Comparison of ENCODE assay signal across 13 cellular contexts in genomic region chr9:12604154-12604825, GRCh38.
DNase-seq lines count a peak whose midpoint lies in the region; ATAC-seq, FAIRE-seq and TF ChIP-seq lines count a peak whose summit lies in the region.
"Had no signal": no experiment of that assay in that cellular context is flagged by ENCODE, and none has a peak within 500 bp of the region (broad histone marks: within the 10 kb centered on the region; RNA-seq: fewer than 3 reads in every experiment).

No MANE protein-coding gene starts in this region.

- DNase-seq in GM04504 (ENCODE audit: low read depth) (peak; percentile 13), NB4 (ENCODE audit: low read depth) (peak; percentile 31), endothelial cell of umbilical vein (ENCODE audit: low read depth, low spot score) (no peak), myocyte (ENCODE audit: low read depth) (peak; percentile 22)
- DNase-seq in effector memory CD8-positive, alpha-beta T cell = no peak
- no peak for DNase-seq in CD4-positive, alpha-beta T cell
- DNase-seq: DMS79 had no signal

- H3K4me3 ChIP-seq in NB4 (ENCODE audit: low read depth, low read length) (no peak overlapping the region), endothelial cell of umbilical vein (replicated peaks in 1 of 3; ENCODE audit: insufficient read depth in 1 of 3, low read depth in 1 of 3, low read length in 3 of 3) (no peak overlapping the region)
- H3K4me3 ChIP-seq: neural progenitor cell had no signal

- TF ChIP-seq POLR2A in NB4 (IDR thresholded peaks at IDR 0.05; ENCODE audit: extremely low read depth, insufficient read length) = no peak
- no peak for TF ChIP-seq POLR2A in endothelial cell of umbilical vein (IDR thresholded peaks at IDR 0.05; ENCODE audit: low read depth, low read length)

- no peak overlapping the region for H3K9ac ChIP-seq in endothelial cell of umbilical vein (replicated peaks; ENCODE audit: extremely low read depth, insufficient read depth, low read length)
- H3K9ac ChIP-seq: neural progenitor cell had no signal

- BruUV-seq in endothelial cell of umbilical vein (replicated peaks; lab: Mats Ljungman, UMichigan) = no TSS peak

- H3K4me1 Mint-ChIP-seq in effector memory CD8-positive, alpha-beta T cell (ENCODE audit: low read depth in 2 of 2) = no peaks in the 10 kb centered on the region
- H3K4me1 Mint-ChIP-seq in CD4-positive, alpha-beta T cell (ENCODE audit: low read depth) = no peaks in the 10 kb centered on the region
- H3K4me1 Mint-ChIP-seq: neural progenitor cell; stimulated activated effector memory CD8-positive, alpha-beta T cell treated with anti-CD3 and anti-CD28 coated beads, Interleukin-12 subunit alpha, Interleukin-12 subunit beta, amount 100 ng/mL, for 72 hours had no signal

- dilution Hi-C loops in endothelial cell of umbilical vein (cut with MboI; ENCODE audit: extremely low pct_ligation_motif_present, low sequenced_read_pairs) = no loop called here

- no peak for FAIRE-seq in endothelial cell of umbilical vein (lab: Jason Lieb, UNC)
- FAIRE-seq: endometrium had no signal

- H3K9me3 Mint-ChIP-seq in effector memory CD8-positive, alpha-beta T cell = no peaks in the 10 kb centered on the region
- H3K9me3 Mint-ChIP-seq in CD4-positive, alpha-beta T cell = peaks cover 7% of the 10 kb centered on the region
- H3K9me3 Mint-ChIP-seq: neural progenitor cell had no signal

- H3K27me3 ChIP-seq in endothelial cell of umbilical vein (ENCODE audit: control insufficient read depth in 2 of 2, insufficient read depth in 2 of 2, low read length in 2 of 2) = peaks cover 0 to 8% of the 10 kb centered on the region in 2 experiments
- no peaks in the 10 kb centered on the region for H3K27me3 ChIP-seq in CD4-positive, alpha-beta T cell (ENCODE audit: control insufficient read depth, insufficient read depth, low read length)
- H3K27me3 ChIP-seq: neural progenitor cell had no signal

- no peak overlapping the region for H3K27ac Mint-ChIP-seq in effector memory CD8-positive, alpha-beta T cell
- H3K27ac Mint-ChIP-seq in CD4-positive, alpha-beta T cell = no peak overlapping the region
- H3K27ac Mint-ChIP-seq: activated naive CD8-positive, alpha-beta T cell; neural progenitor cell; stimulated activated effector memory CD8-positive, alpha-beta T cell treated with anti-CD3 and anti-CD28 coated beads, Interleukin-12 subunit alpha, Interleukin-12 subunit beta, amount 100 ng/mL, for 72 hours had no signal

- no peaks in the 10 kb centered on the region for H3K9me1 ChIP-seq in endothelial cell of umbilical vein (replicated peaks; ENCODE audit: control insufficient read depth, extremely low read depth, insufficient read depth, low read length)

- no peak for TF ChIP-seq CTCF in NB4 (IDR thresholded peaks at IDR 0.05; ENCODE audit: low read depth, low read length)
- TF ChIP-seq CTCF in endothelial cell of umbilical vein (IDR thresholded peaks at IDR 0.05; ENCODE audit: extremely low read depth in 1 of 2, insufficient read depth in 1 of 2, low read depth in 1 of 2, low read length in 2 of 2) = no peak
- TF ChIP-seq CTCF in CD4-positive, alpha-beta T cell (IDR thresholded peaks at IDR 0.05) = no peak

- H3K27ac ChIP-seq in endothelial cell of umbilical vein (ENCODE audit: insufficient read depth, low read depth, low read length) = no peak overlapping the region
- no peak overlapping the region for H3K27ac ChIP-seq in CD4-positive, alpha-beta T cell (ENCODE audit: low read depth, low read length)
- H3K27ac ChIP-seq: neural progenitor cell had no signal

- H3K4me3 Mint-ChIP-seq in effector memory CD8-positive, alpha-beta T cell = no peak overlapping the region
- H3K4me3 Mint-ChIP-seq in CD4-positive, alpha-beta T cell = no peak overlapping the region
- H3K4me3 Mint-ChIP-seq: activated naive CD8-positive, alpha-beta T cell; neural progenitor cell; stimulated activated effector memory CD8-positive, alpha-beta T cell treated with anti-CD3 and anti-CD28 coated beads, Interleukin-12 subunit alpha, Interleukin-12 subunit beta, amount 100 ng/mL, for 72 hours had no signal

- H3K9me3 ChIP-seq in endothelial cell of umbilical vein (replicated peaks; ENCODE audit: control insufficient read depth, insufficient read depth, low read length) = no peaks in the 10 kb centered on the region
- H3K9me3 ChIP-seq in CD4-positive, alpha-beta T cell (ENCODE audit: control insufficient read depth, low read length) = peaks cover 8% of the 10 kb centered on the region

- H3K4me2 ChIP-seq in endothelial cell of umbilical vein (ENCODE audit: insufficient read depth, low read length) = no peak overlapping the region
- H3K4me2 ChIP-seq: neural progenitor cell had no signal

- no peaks in the 10 kb centered on the region for H4K20me1 ChIP-seq in endothelial cell of umbilical vein (replicated peaks; ENCODE audit: control insufficient read depth, extremely low read depth, insufficient read depth, low read length)

- intact Hi-C loops in endothelial cell of umbilical vein (cut with micrococcal nuclease) = no loop called here
- intact Hi-C loops in CD4-positive, alpha-beta T cell (cut with DNase I, micrococcal nuclease) = no loop called here

- H3K79me2 ChIP-seq in endothelial cell of umbilical vein (ENCODE audit: control insufficient read depth, insufficient read depth, low read length) = no peaks in the 10 kb centered on the region

- no peak overlapping the region for H2AFZ ChIP-seq in endothelial cell of umbilical vein (ENCODE audit: low read depth, low read length)
- H2AFZ ChIP-seq: neural progenitor cell had no signal

- no peaks in the 10 kb centered on the region for H3K36me3 ChIP-seq in endothelial cell of umbilical vein (ENCODE audit: control insufficient read depth in 2 of 2, extremely low read depth in 1 of 2, insufficient read depth in 2 of 2, low read length in 2 of 2)
- H3K36me3 ChIP-seq: neural progenitor cell had no signal

- no peaks in the 10 kb centered on the region for H3K4me1 ChIP-seq in endothelial cell of umbilical vein (ENCODE audit: control insufficient read depth, extremely low read depth, insufficient read depth, low read length)
- H3K4me1 ChIP-seq: neural progenitor cell had no signal

- CTCF ChIA-PET in endothelial cell of umbilical vein (lab: Charles Lee) = interaction anchor here (0.9 to 1.3 kb wide), 2 partner anchors 16 to 22 kb away, joined by 3 read pairs; no protein-coding TSS in a partner anchor
- CTCF ChIA-PET in CD4-positive, alpha-beta T cell (lab: Charles Lee) = no interaction called here

- ATAC-seq in GM19324 (IDR thresholded peaks at IDR 0.05; ENCODE audit: low FRiP score, unreplicated experiment) (no peak), HG03159 (IDR thresholded peaks at IDR 0.05; ENCODE audit: unreplicated experiment) (no peak)
- no peak for ATAC-seq in effector memory CD8-positive, alpha-beta T cell (replicated peaks)
- no peak for ATAC-seq in CD4-positive, alpha-beta T cell (ENCODE audit: poor library complexity)
- ATAC-seq: stimulated activated effector memory CD8-positive, alpha-beta T cell treated with anti-CD3 and anti-CD28 coated beads, Interleukin-12 subunit alpha, Interleukin-12 subunit beta, amount 100 ng/mL, for 72 hours had no signal

- H3K27me3 Mint-ChIP-seq in effector memory CD8-positive, alpha-beta T cell = no peaks in the 10 kb centered on the region
- no peaks in the 10 kb centered on the region for H3K27me3 Mint-ChIP-seq in CD4-positive, alpha-beta T cell
- H3K27me3 Mint-ChIP-seq: activated naive CD8-positive, alpha-beta T cell had no signal

- POLR2A ChIA-PET in endothelial cell of umbilical vein (lab: Charles Lee) = no interaction called here
- POLR2A ChIA-PET in CD4-positive, alpha-beta T cell (lab: Charles Lee) = no interaction called here

- no peaks in the 10 kb centered on the region for H3K36me3 Mint-ChIP-seq in effector memory CD8-positive, alpha-beta T cell (ENCODE audit: insufficient read depth)
- H3K36me3 Mint-ChIP-seq in CD4-positive, alpha-beta T cell (ENCODE audit: low read depth) = no peaks in the 10 kb centered on the region
- H3K36me3 Mint-ChIP-seq: activated naive CD8-positive, alpha-beta T cell; neural progenitor cell; stimulated activated effector memory CD8-positive, alpha-beta T cell treated with anti-CD3 and anti-CD28 coated beads, Interleukin-12 subunit alpha, Interleukin-12 subunit beta, amount 100 ng/mL, for 72 hours had no signal

TF ChIP-seq in endothelial cell of umbilical vein, 7 proteins besides CTCF, POLR2A, EP300 and RAD21:
- TF ChIP-seq MAX (IDR thresholded peaks at IDR 0.05; ENCODE audit: insufficient read depth, insufficient read length) (no peak), JUN (IDR thresholded peaks at IDR 0.05; ENCODE audit: borderline replicate concordance, insufficient read depth, insufficient read length, low read depth) (peak; percentile 52), FOS (IDR thresholded peaks at IDR 0.05; ENCODE audit: borderline replicate concordance, insufficient read depth, low read length) (peak; percentile 47)

Comparison
In these comparisons a context has a peak if more than half of its experiments do, and no peak if none do; other contexts are left out.
1. DNase-seq: peak in GM04504 (single experiment), NB4 (single experiment) and myocyte (single experiment); none in endothelial cell of umbilical vein (single experiment), effector memory CD8-positive, alpha-beta T cell (0 of 3) and CD4-positive, alpha-beta T cell (0 of 10).